In genomic region chr11:96334219-96334618, GRCh38 we compare ENCODE assay signal across 24 cellular contexts.
"Had no signal": no experiment of that assay in that cellular context is flagged by ENCODE, and none has a peak within 500 bp of the region (broad histone marks: within the 10 kb centered on the region; RNA-seq: fewer than 3 reads in every experiment).

No MANE protein-coding gene starts in this region.

- H3K36me3 ChIP-seq: lower lobe of right lung, ovary, prostate gland, thoracic aorta, upper lobe of right lung had no signal

- H3K27me3 Mint-ChIP-seq: activated CD4-positive, alpha-beta T cell treated with anti-CD3 and anti-CD28 coated beads, Interleukin-2, amount 10 ng/mL, durations not matched to agents 7 days and 5 days; activated CD8-positive, alpha-beta memory T cell treated with anti-CD3 and anti-CD28 coated beads, Interleukin-2, amount 10 ng/mL, durations not matched to agents 7 days and 5 days; activated CD8-positive, alpha-beta T cell treated with anti-CD3 and anti-CD28 coated beads for 36 hours; activated naive CD8-positive, alpha-beta T cell treated with anti-CD3 and anti-CD28 coated beads, Interleukin-2, amount 10 ng/mL, durations not matched to agents 7 days and 5 days; naive B cell; T-cell had no signal

- H3K27me3 ChIP-seq: body of pancreas, foreskin keratinocyte, ovary, upper lobe of right lung had no signal

- H3K9me3 Mint-ChIP-seq: activated CD4-positive, alpha-beta T cell treated with anti-CD3 and anti-CD28 coated beads, Interleukin-2, amount 10 ng/mL, durations not matched to agents 7 days and 5 days; activated CD8-positive, alpha-beta T cell treated with anti-CD3 and anti-CD28 coated beads for 36 hours; activated naive CD8-positive, alpha-beta T cell treated with anti-CD3 and anti-CD28 coated beads, Interleukin-2, amount 10 ng/mL, durations not matched to agents 7 days and 5 days; naive B cell; T-cell; T-helper 2 cell treated with Interferon-gamma antibody and Interleukin-4, amounts not matched to agents 5 μg/mL and 100 μg/mL, for 36 hours had no signal

- ATAC-seq: activated CD8-positive, alpha-beta memory T cell treated with anti-CD3 and anti-CD28 coated beads, Interleukin-2, amount 10 ng/mL, durations not matched to agents 7 days and 5 days; activated CD8-positive, alpha-beta T cell treated with anti-CD3 and anti-CD28 coated beads for 36 hours; body of pancreas; foreskin keratinocyte; lower lobe of right lung; T-cell; upper lobe of right lung had no signal

- H3K27ac ChIP-seq: body of pancreas, foreskin keratinocyte, lower lobe of right lung, ovary, prostate gland, thoracic aorta, upper lobe of right lung, VCaP had no signal

- H3K4me3 Mint-ChIP-seq: activated CD4-positive, alpha-beta T cell treated with anti-CD3 and anti-CD28 coated beads, Interleukin-2, amount 10 ng/mL, durations not matched to agents 7 days and 5 days; activated CD8-positive, alpha-beta memory T cell treated with anti-CD3 and anti-CD28 coated beads, Interleukin-2, amount 10 ng/mL, durations not matched to agents 7 days and 5 days; activated CD8-positive, alpha-beta T cell treated with anti-CD3 and anti-CD28 coated beads for 36 hours; activated naive CD8-positive, alpha-beta T cell treated with anti-CD3 and anti-CD28 coated beads, Interleukin-2, amount 10 ng/mL, durations not matched to agents 7 days and 5 days; naive B cell; T-helper 2 cell treated with Interferon-gamma antibody and Interleukin-4, amounts not matched to agents 5 μg/mL and 100 μg/mL, for 36 hours had no signal

- DNase-seq: activated CD4-positive, alpha-beta T cell treated with anti-CD3 and anti-CD28 coated beads, Interleukin-2, amount 10 ng/mL, durations not matched to agents 7 days and 5 days; activated CD4-positive, CD25-positive, alpha-beta regulatory T cell treated with anti-CD3 and anti-CD28 coated beads, Interleukin-2, amount 50 U/mL, for 72 hours; activated CD8-positive, alpha-beta memory T cell treated with anti-CD3 and anti-CD28 coated beads, Interleukin-2, amount 10 ng/mL, durations not matched to agents 7 days and 5 days; activated CD8-positive, alpha-beta T cell treated with anti-CD3 and anti-CD28 coated beads for 36 hours; activated gamma-delta T cell treated with Interleukin-2 at 50 U/mL for 16 hours; activated naive CD8-positive, alpha-beta T cell treated with anti-CD3 and anti-CD28 coated beads, Interleukin-2, amount 10 ng/mL, durations not matched to agents 7 days and 5 days; body of pancreas; dermis blood vessel endothelial cell; effector CD8-positive, alpha-beta T cell; erythroblast; foreskin keratinocyte; kidney; lower lobe of right lung; mesendoderm; naive B cell; ovary; stimulated activated CD4-positive, alpha-beta T cell treated with anti-CD3 and anti-CD28 coated beads, Interleukin-4, amount 100 ng/mL, for 24 hours; stimulated activated naive CD4-positive, alpha-beta T cell treated with Interleukin-2 at 50 U/mL for 16 hours; T-cell; upper lobe of right lung had no signal

- H3K4me3 ChIP-seq: body of pancreas, lower lobe of right lung, ovary, prostate gland, thoracic aorta, upper lobe of right lung had no signal

- H3K9me3 ChIP-seq: body of pancreas, lower lobe of right lung, ovary, prostate gland, thoracic aorta, upper lobe of right lung had no signal

- H3K27ac Mint-ChIP-seq: activated CD4-positive, alpha-beta T cell treated with anti-CD3 and anti-CD28 coated beads, Interleukin-2, amount 10 ng/mL, durations not matched to agents 7 days and 5 days; activated CD8-positive, alpha-beta memory T cell treated with anti-CD3 and anti-CD28 coated beads, Interleukin-2, amount 10 ng/mL, durations not matched to agents 7 days and 5 days; activated CD8-positive, alpha-beta T cell treated with anti-CD3 and anti-CD28 coated beads for 36 hours; activated naive CD8-positive, alpha-beta T cell treated with anti-CD3 and anti-CD28 coated beads, Interleukin-2, amount 10 ng/mL, durations not matched to agents 7 days and 5 days; T-helper 2 cell treated with Interferon-gamma antibody and Interleukin-4, amounts not matched to agents 5 μg/mL and 100 μg/mL, for 36 hours had no signal
